In the genomic region with DNA sequence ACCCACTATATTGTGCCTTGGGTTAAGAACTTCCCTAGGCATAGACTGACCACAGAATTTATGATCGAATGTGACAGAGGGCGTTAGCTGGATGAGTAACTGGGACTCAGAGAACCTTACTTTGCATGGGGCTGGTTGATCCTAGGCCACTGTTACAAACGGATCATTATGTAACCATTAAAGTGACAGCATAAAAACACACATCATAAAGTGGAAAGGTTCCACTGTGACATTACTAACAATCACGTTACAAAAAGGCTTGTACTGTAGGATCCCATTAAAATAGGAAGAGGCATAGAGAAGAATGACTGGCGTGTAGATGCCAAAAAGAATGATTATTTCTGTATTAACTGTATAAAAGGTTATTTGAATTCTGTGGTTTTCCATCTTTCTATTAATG, we compare ENCODE assay signal across 1 cellular context.
TF ChIP-seq lines count a peak whose summit lies in the region.

No MANE protein-coding gene starts in this region.

TF ChIP-seq in IMR-90, 13 proteins besides CTCF, POLR2A, EP300 and RAD21 (continued from another document):
- TF ChIP-seq, protein P1, sequence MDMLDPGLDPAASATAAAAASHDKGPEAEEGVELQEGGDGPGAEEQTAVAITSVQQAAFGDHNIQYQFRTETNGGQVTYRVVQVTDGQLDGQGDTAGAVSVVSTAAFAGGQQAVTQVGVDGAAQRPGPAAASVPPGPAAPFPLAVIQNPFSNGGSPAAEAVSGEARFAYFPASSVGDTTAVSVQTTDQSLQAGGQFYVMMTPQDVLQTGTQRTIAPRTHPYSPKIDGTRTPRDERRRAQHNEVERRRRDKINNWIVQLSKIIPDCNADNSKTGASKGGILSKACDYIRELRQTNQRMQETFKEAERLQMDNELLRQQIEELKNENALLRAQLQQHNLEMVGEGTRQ (IDR thresholded peaks at IDR 0.05; ENCODE audit: low read depth, low read length): no peak
- TF ChIP-seq RCOR1 (IDR thresholded peaks at IDR 0.05; ENCODE audit: insufficient replicate concordance, low read length) (no peak), NFE2L2 (IDR thresholded peaks at IDR 0.05; ENCODE audit: low read depth, low read length) (no peak), CHD1 (IDR thresholded peaks at IDR 0.05; ENCODE audit: low read depth, low read length) (no peak)
